Comparison of ENCODE assay signal across 19 cellular contexts in the genomic region with DNA sequence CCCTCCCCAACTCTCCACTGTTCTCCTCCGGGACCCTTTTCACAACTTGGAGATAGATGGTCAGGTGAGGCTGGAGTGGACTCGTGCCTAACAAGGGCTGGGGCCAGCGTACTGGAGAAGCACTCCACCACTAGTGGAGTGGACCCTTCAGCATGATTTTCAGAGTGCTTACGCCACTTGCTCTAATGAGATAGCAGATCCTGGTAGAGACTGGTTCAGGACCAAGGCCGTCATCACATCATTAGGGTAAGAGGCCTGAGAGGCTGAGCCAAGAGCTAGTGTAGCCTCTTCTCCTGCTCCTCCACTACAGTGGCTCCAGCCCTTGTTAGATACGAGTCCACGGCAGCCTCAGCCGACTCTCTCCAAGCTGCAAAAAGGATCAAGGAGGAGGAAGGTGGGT.
"Had no signal": no experiment of that assay in that cellular context is flagged by ENCODE, and none has a peak within 500 bp of the region (broad histone marks: within the 10 kb centered on the region; RNA-seq: fewer than 3 reads in every experiment).

No MANE protein-coding gene starts in this region.

- H3K9me3 ChIP-seq: ovary, psoas muscle, sigmoid colon, testis, tibial artery had no signal

- H2AFZ ChIP-seq: neural progenitor cell had no signal

- H3K36me3 ChIP-seq: neural progenitor cell, ovary, sigmoid colon, tibial artery had no signal

- H3K4me1 ChIP-seq: neural progenitor cell, psoas muscle, sigmoid colon, testis, tibial artery had no signal

- H3K4me3 ChIP-seq: dorsolateral prefrontal cortex, neural progenitor cell, ovary, psoas muscle, sigmoid colon, testis, tibial artery had no signal

- H3K4me2 ChIP-seq: neural progenitor cell had no signal

- ATAC-seq: naive thymus-derived CD4-positive, alpha-beta T cell; psoas muscle; right cardiac atrium; stimulated activated effector memory CD8-positive, alpha-beta T cell treated with anti-CD3 and anti-CD28 coated beads, Interleukin-12 subunit alpha, Interleukin-12 subunit beta, amount 100 ng/mL, for 72 hours; stimulated activated naive CD8-positive, alpha-beta T cell treated with anti-CD3 and anti-CD28 coated beads, Interleukin-15, Interleukin-2, amounts not matched to agents 100 U/mL and 50 U/mL, for 24 hours had no signal

- DNase-seq: dorsolateral prefrontal cortex; effector CD4-positive, alpha-beta T cell; mesendoderm; midbrain; naive thymus-derived CD4-positive, alpha-beta T cell; nucleus accumbens; ovary; posterior cingulate gyrus; psoas muscle; right cardiac atrium; sigmoid colon; stimulated activated CD4-positive, alpha-beta T cell treated with anti-CD3 and anti-CD28 coated beads, Interleukin-2, amount 100 ng/mL, for 24 hours; stimulated activated CD4-positive, alpha-beta T cell treated with anti-CD3 and anti-CD28 coated beads, Interleukin-4, amount 100 ng/mL, for 24 hours; stimulated activated naive CD8-positive, alpha-beta T cell treated with anti-CD3 and anti-CD28 coated beads, Interleukin-15, Interleukin-2, amounts not matched to agents 100 U/mL and 50 U/mL, for 24 hours; substantia nigra; testis; tibial artery had no signal

- H3K27me3 ChIP-seq: neural progenitor cell, ovary, testis had no signal

- H3K27ac ChIP-seq: dorsolateral prefrontal cortex, neural progenitor cell, ovary, psoas muscle, sigmoid colon, testis, tibial artery had no signal
